ENCODE assay signal across 30 cellular contexts in the genomic region with DNA sequence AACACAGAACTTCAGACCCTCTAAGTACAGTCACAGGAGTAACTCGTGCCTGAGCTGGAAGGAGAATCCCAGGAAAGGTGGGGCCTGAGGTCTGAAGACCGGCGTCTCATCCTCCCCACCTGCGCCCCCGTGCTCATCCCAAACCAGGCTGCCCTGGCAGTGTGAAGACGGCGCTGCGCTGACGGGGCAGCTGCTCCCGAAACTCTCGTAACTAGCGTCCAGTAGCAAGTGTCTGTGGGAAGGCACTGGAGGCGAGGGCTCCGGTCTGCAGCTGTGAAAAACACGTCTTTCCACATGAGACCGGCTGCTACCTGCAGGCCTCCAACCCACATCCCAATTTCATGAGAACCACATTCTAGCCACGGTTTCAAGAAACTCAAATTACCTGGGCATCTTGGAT.
"Had no signal": no experiment of that assay in that cellular context is flagged by ENCODE, and none has a peak within 500 bp of the region (broad histone marks: within the 10 kb centered on the region; RNA-seq: fewer than 3 reads in every experiment).

No MANE protein-coding gene starts in this region.

- H3K4me3 ChIP-seq: neural progenitor cell, ovary, pancreas, prostate gland, psoas muscle, right atrium auricular region, right lobe of liver, sigmoid colon, skin epidermis, smooth muscle cell, spleen had no signal

- H3K4me1 Mint-ChIP-seq: naive thymus-derived CD4-positive, alpha-beta T cell; naive thymus-derived CD8-positive, alpha-beta T cell; natural killer cell; nephron; neural progenitor cell had no signal

- H3K4me3 Mint-ChIP-seq: naive thymus-derived CD4-positive, alpha-beta T cell; naive thymus-derived CD8-positive, alpha-beta T cell; natural killer cell; natural killer cell treated with Interleukin-12 subunit alpha and Interleukin-12 subunit beta and Interleukin-15 and Interleukin-18, amount 100 ng/mL, for 72 hours; nephron; nephron progenitor cell; neural crest cell; neural progenitor cell had no signal

- H2AFZ ChIP-seq: neural progenitor cell, parathyroid adenoma had no signal

- H3K9me3 ChIP-seq: neutrophil, ovary, pancreas, prostate gland, psoas muscle, right lobe of liver, sigmoid colon had no signal

- H3K27me3 ChIP-seq: neural progenitor cell, neutrophil, ovary, pancreas, right atrium auricular region, right lobe of liver, sigmoid colon, spleen had no signal

- H3K36me3 ChIP-seq: neural progenitor cell, neutrophil, ovary, pancreas, prostate gland, right atrium auricular region, right lobe of liver, sigmoid colon, spleen had no signal

- H3K79me2 ChIP-seq: parathyroid adenoma had no signal

- H3K27ac ChIP-seq: neural progenitor cell, neutrophil, ovary, pancreas, parathyroid adenoma, prostate gland, psoas muscle, right atrium auricular region, right lobe of liver, sigmoid colon, skin epidermis, spleen had no signal

- H3K4me2 ChIP-seq: neural progenitor cell, smooth muscle cell had no signal

- ATAC-seq: naive thymus-derived CD4-positive, alpha-beta T cell; naive thymus-derived CD8-positive, alpha-beta T cell; natural killer cell; pancreas; psoas muscle; right cardiac atrium; sciatic nerve had no signal

- DNase-seq: naive thymus-derived CD4-positive, alpha-beta T cell; naive thymus-derived CD8-positive, alpha-beta T cell; natural killer cell; nephron progenitor cell; nucleus accumbens; occipital lobe; ovary; pancreas; psoas muscle; retina; right cardiac atrium; right lobe of liver; sigmoid colon; small intestine; spleen; stimulated activated CD4-positive, alpha-beta T cell treated with anti-CD3 and anti-CD28 coated beads, Interleukin-12 subunit alpha, Interleukin-12 subunit beta, amount 100 ng/mL, for 4 hours; stimulated activated CD4-positive, alpha-beta T cell treated with anti-CD3 and anti-CD28 coated beads, Interleukin-15, amount 100 ng/mL, for 24 hours; stimulated activated CD4-positive, alpha-beta T cell treated with anti-CD3 and anti-CD28 coated beads, Interleukin-1b, Interleukin-23, amount 100 ng/mL, for 48 hours had no signal

- H3K4me1 ChIP-seq: neural progenitor cell, pancreas, parathyroid adenoma, prostate gland, psoas muscle, right atrium auricular region, right lobe of liver, sigmoid colon, spleen had no signal

- H3K9me3 Mint-ChIP-seq: natural killer cell; natural killer cell treated with Interleukin-12 subunit alpha and Interleukin-12 subunit beta and Interleukin-15 and Interleukin-18, amount 100 ng/mL, for 72 hours; neural crest cell had no signal

- FAIRE-seq: pancreas, small intestine had no signal

- H3K9ac ChIP-seq: neural progenitor cell, parathyroid adenoma had no signal

- H3K36me3 Mint-ChIP-seq: natural killer cell; natural killer cell treated with Interleukin-12 subunit alpha and Interleukin-12 subunit beta and Interleukin-15 and Interleukin-18, amount 100 ng/mL, for 72 hours; neural progenitor cell had no signal

- H3K27ac Mint-ChIP-seq: naive thymus-derived CD4-positive, alpha-beta T cell; naive thymus-derived CD8-positive, alpha-beta T cell; natural killer cell; natural killer cell treated with Interleukin-12 subunit alpha and Interleukin-12 subunit beta and Interleukin-15 and Interleukin-18, amount 100 ng/mL, for 72 hours; neural progenitor cell; progenitor cell of endocrine pancreas had no signal
